Comparison of ENCODE assay signal across 22 cellular contexts in the genomic region with DNA sequence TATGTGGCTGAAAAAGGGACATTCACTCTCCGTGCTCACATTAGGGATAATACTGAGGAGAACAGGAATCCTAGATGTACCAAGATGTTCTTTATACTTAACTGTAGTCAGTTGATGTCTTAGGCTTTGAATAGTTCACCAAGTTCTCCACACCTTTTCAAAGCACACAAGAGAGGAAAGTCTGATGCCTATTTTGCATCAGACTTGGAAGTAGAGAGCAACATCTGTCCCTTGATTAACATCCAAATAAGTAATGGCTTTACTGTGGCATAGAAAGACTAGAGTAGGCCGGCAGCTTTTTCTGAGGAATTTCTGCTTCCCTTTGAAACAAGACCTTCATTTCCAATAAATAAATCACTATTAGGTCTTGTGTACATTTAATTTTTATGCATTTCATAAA. TPM values are rescaled to one million over a fixed set of nuclear protein-coding genes. Genes with fewer than 3 reads are reported as not detected.
DNase-seq lines count a peak whose midpoint lies in the region; ATAC-seq, FAIRE-seq and TF ChIP-seq lines count a peak whose summit lies in the region.
"Had no signal": no experiment of that assay in that cellular context is flagged by ENCODE, and none has a peak within 500 bp of the region (broad histone marks: within the 10 kb centered on the region; RNA-seq: fewer than 3 reads in every experiment).

No MANE protein-coding gene starts in this region.

- TF ChIP-seq CTCF in K562 (IDR thresholded peaks at IDR 0.05 in 2 of 3, conservative IDR thresholded peaks at IDR 0.05 in 1 of 3; ENCODE audit: insufficient read depth in 2 of 3, low read depth in 1 of 3, low read length in 3 of 3), result no peak
- no peak for TF ChIP-seq CTCF in mesothelial cell of epicardium (IDR thresholded peaks at IDR 0.05; ENCODE audit: unreplicated experiment)

- H3K4me1 Mint-ChIP-seq in mesothelial cell of epicardium, result no peaks in the 10 kb centered on the region
- H3K4me1 Mint-ChIP-seq in activated CD4-positive, alpha-beta T cell treated with anti-CD3 and anti-CD28 coated beads, Interleukin-2, amount 10 ng/mL, durations not matched to agents 7 days and 5 days, result no peaks in the 10 kb centered on the region

- no peak for FAIRE-seq in K562 (lab: Jason Lieb, UNC)
- FAIRE-seq: A204.1, D721Med, HTR-8/SVneo had no signal

- peaks cover 33% of the 10 kb centered on the region for H3K36me3 Mint-ChIP-seq in mesothelial cell of epicardium
- peaks cover 23% of the 10 kb centered on the region for H3K36me3 Mint-ChIP-seq in activated CD4-positive, alpha-beta T cell treated with anti-CD3 and anti-CD28 coated beads, Interleukin-2, amount 10 ng/mL, durations not matched to agents 7 days and 5 days (ENCODE audit: low read depth)

- TF ChIP-seq POLR2A in K562 (conservative IDR thresholded peaks at IDR 0.05), result no peak

- no peak for TF ChIP-seq EP300 in K562 (IDR thresholded peaks at IDR 0.05; ENCODE audit: low read length)

- no peaks in the 10 kb centered on the region for H3K79me2 ChIP-seq in K562 (ENCODE audit: control insufficient read depth, insufficient read depth, low read length)

- BruUV-seq in K562 (replicated peaks; lab: Mats Ljungman, UMichigan), result no TSS peak

- no peak overlapping the region for H3K9ac ChIP-seq in HUES48 (ENCODE audit: low read depth, low read length)
- no peak overlapping the region for H3K9ac ChIP-seq in K562 (ENCODE audit: insufficient read depth in 1 of 2, low read depth in 2 of 2, low read length in 2 of 2)
- H3K9ac ChIP-seq in iPS-18a (ENCODE audit: low read length), result no peak overlapping the region
- H3K9ac ChIP-seq: GM23248, KMS-11 had no signal

- intact Hi-C loops in K562 (cut with micrococcal nuclease), result no loop called here

- peak overlapping the region; percentile 11 for H3K27ac Mint-ChIP-seq in mesothelial cell of epicardium
- H3K27ac Mint-ChIP-seq in activated CD4-positive, alpha-beta T cell treated with anti-CD3 and anti-CD28 coated beads, Interleukin-2, amount 10 ng/mL, durations not matched to agents 7 days and 5 days, result no peak overlapping the region
- H3K27ac Mint-ChIP-seq: CD4-positive, CD25-positive, alpha-beta regulatory T cell; CD8-positive, alpha-beta memory T cell had no signal

- no peak overlapping the region for H3K4me3 Mint-ChIP-seq in mesothelial cell of epicardium
- H3K4me3 Mint-ChIP-seq in activated CD4-positive, alpha-beta T cell treated with anti-CD3 and anti-CD28 coated beads, Interleukin-2, amount 10 ng/mL, durations not matched to agents 7 days and 5 days, result no peak overlapping the region
- H3K4me3 Mint-ChIP-seq: CD4-positive, CD25-positive, alpha-beta regulatory T cell; CD8-positive, alpha-beta memory T cell; H9 had no signal

- ATAC-seq in K562, result no peak

- H3K9me3 ChIP-seq in HUES48 (ENCODE audit: control insufficient read depth, insufficient read depth, low read length) (no peaks in the 10 kb centered on the region), K562 (replicated peaks; ENCODE audit: control insufficient read depth, insufficient read depth, low read depth, low read length) (no peaks in the 10 kb centered on the region), iPS-18a (ENCODE audit: control insufficient read depth, low read depth, low read length) (no peaks in the 10 kb centered on the region)
- H3K9me3 ChIP-seq: BE2C, Caco-2 had no signal

- H3K9me1 ChIP-seq in K562 (ENCODE audit: control insufficient read depth, insufficient read depth, low read length), result no peaks in the 10 kb centered on the region

- H2AFZ ChIP-seq in K562 (ENCODE audit: low read depth, low read length), result no peak overlapping the region
- H2AFZ ChIP-seq: GM23248 had no signal

- in situ Hi-C loops in K562 (cut with MboI), result no loop called here

- H3K4me1 ChIP-seq in HUES48 (ENCODE audit: control insufficient read depth, insufficient read depth, low read length) (peaks cover 15% of the 10 kb centered on the region), K562 (replicated peaks in 1 of 2; ENCODE audit: control insufficient read depth in 2 of 2, insufficient read depth in 2 of 2, low read length in 2 of 2) (no peaks in the 10 kb centered on the region), iPS-18a (ENCODE audit: control insufficient read depth, low read depth, low read length) (peaks cover 22% of the 10 kb centered on the region)

- peak overlapping the region; percentile 13 for H3K27ac ChIP-seq in HUES48 (ENCODE audit: low read depth, low read length)
- no peak overlapping the region for H3K27ac ChIP-seq in K562 (ENCODE audit: extremely low read depth, low read depth, low read length)
- H3K27ac ChIP-seq in iPS-18a (ENCODE audit: low read length), result no peak overlapping the region
- H3K27ac ChIP-seq: GM23248, KMS-11 had no signal

- H3K36me3 ChIP-seq in HUES48 (ENCODE audit: control insufficient read depth, insufficient read depth, low read length) (no peaks in the 10 kb centered on the region), K562 (ENCODE audit: control insufficient read depth, insufficient read depth, low read length) (peaks cover 37% of the 10 kb centered on the region), iPS-18a (ENCODE audit: control insufficient read depth, low read depth, low read length) (no peaks in the 10 kb centered on the region)
- H3K36me3 ChIP-seq: BE2C had no signal

- H3K4me3 ChIP-seq in HUES48 (ENCODE audit: low read depth, low read length), result no peak overlapping the region
- H3K4me3 ChIP-seq in K562, result no peak overlapping the region
- peak overlapping the region; percentile 29 for H3K4me3 ChIP-seq in iPS-18a (ENCODE audit: low read length)
- H3K4me3 ChIP-seq: GM23248 had no signal

- CTCF ChIA-PET in K562 (lab: Yijun Ruan, JAX; ENCODE audit: low intra/inter-chr PET ratio), result no interaction called here
- CTCF ChIA-PET in activated CD4-positive, alpha-beta T cell treated with anti-CD3 and anti-CD28 coated beads, Interleukin-2, amount 10 ng/mL, durations not matched to agents 7 days and 5 days (lab: Charles Lee), result no interaction called here

- H3K27me3 Mint-ChIP-seq in mesothelial cell of epicardium (ENCODE audit: low read depth), result no peaks in the 10 kb centered on the region
- H3K27me3 Mint-ChIP-seq in activated CD4-positive, alpha-beta T cell treated with anti-CD3 and anti-CD28 coated beads, Interleukin-2, amount 10 ng/mL, durations not matched to agents 7 days and 5 days, result no peaks in the 10 kb centered on the region
- H3K27me3 Mint-ChIP-seq: CD4-positive, CD25-positive, alpha-beta regulatory T cell; CD8-positive, alpha-beta memory T cell had no signal

- POLR2A ChIA-PET in K562 (lab: Yijun Ruan, JAX), result interaction anchor here (1.4 to 1.5 kb wide), 2 partner anchors 11 kb away, joined by 5 read pairs; no protein-coding TSS in a partner anchor
- POLR2A ChIA-PET in activated CD4-positive, alpha-beta T cell treated with anti-CD3 and anti-CD28 coated beads, Interleukin-2, amount 10 ng/mL, durations not matched to agents 7 days and 5 days (lab: Charles Lee), result no interaction called here

- DNase-seq in K562 (ENCODE audit: extremely low read depth in 1 of 4, low spot score in 3 of 4) (no peak), mesothelial cell of epicardium (ENCODE audit: low spot score in 2 of 2, unreplicated experiment in 2 of 2) (no peak), COR-L47 (lab: John Stamatoyannopoulos, UW) (no peak), SIG-M5 treated with dmso at 0.1 percent for 504 hours (lab: John Stamatoyannopoulos, UW; ENCODE audit: unreplicated experiment) (no peak), NCI-H1048 (lab: John Stamatoyannopoulos, UW) (no peak)
- no peak for DNase-seq in activated CD4-positive, alpha-beta T cell treated with anti-CD3 and anti-CD28 coated beads, Interleukin-2, amount 10 ng/mL, durations not matched to agents 7 days and 5 days
- DNase-seq: ACHN; BE2C; C1 segment of cervical spinal cord; Caco-2; CD4-positive, CD25-positive, alpha-beta regulatory T cell; CD8-positive, alpha-beta memory T cell; DMS79 treated with DMSO at 0.1 percent for 48 hours; GF-D8; GM23248; H9 had no signal

- H3K9me3 Mint-ChIP-seq in mesothelial cell of epicardium, result peaks cover 6% of the 10 kb centered on the region
- H3K9me3 Mint-ChIP-seq in activated CD4-positive, alpha-beta T cell treated with anti-CD3 and anti-CD28 coated beads, Interleukin-2, amount 10 ng/mL, durations not matched to agents 7 days and 5 days, result no peaks in the 10 kb centered on the region
- H3K9me3 Mint-ChIP-seq: CD4-positive, CD25-positive, alpha-beta regulatory T cell; CD8-positive, alpha-beta memory T cell; H9 had no signal

- H4K20me1 ChIP-seq in K562 (replicated peaks; ENCODE audit: control insufficient read depth, insufficient read depth, low read length), result no peaks in the 10 kb centered on the region

- H3K27me3 ChIP-seq in HUES48 (ENCODE audit: control insufficient read depth, insufficient read depth, low read length) (no peaks in the 10 kb centered on the region), K562 (ENCODE audit: control insufficient read depth in 2 of 2, insufficient read depth in 2 of 2, low read length in 2 of 2) (no peaks in the 10 kb centered on the region), iPS-18a (ENCODE audit: control insufficient read depth, insufficient read depth, low read length) (no peaks in the 10 kb centered on the region)
- H3K27me3 ChIP-seq: BE2C had no signal

- TF ChIP-seq RAD21 in K562 (CRISPR knock-in tag; conservative IDR thresholded peaks at IDR 0.05 in 1 of 2, IDR thresholded peaks at IDR 0.05 in 1 of 2), result no peak

- 85% methylated on average over 2 of the region's 2 CpGs for WGBS in K562 (ENCODE audit: insufficient coverage, low coverage, missing lambda C conversion rate)

- H3K4me2 ChIP-seq in K562 (ENCODE audit: insufficient read depth, low read length), result no peak overlapping the region
- H3K4me2 ChIP-seq: KMS-11 had no signal

RNA-seq across cellular contexts. Expression of a gene that starts 34.0 kb away (rescaled TPM):
- 28.2 and 49.6 TPM in 2 replicates for total RNA-seq in K562 (2011; cell fraction: chromatin; rRNA removed; ENCODE audit: low replicate concordance)
- total RNA-seq in K562 (2011; cell fraction: nucleolus; rRNA removed), result 20.2 and 21.6 TPM in 2 replicates
- 40.3 and 47.6 TPM in 2 replicates for total RNA-seq in K562 (2011; cell fraction: nucleoplasm; rRNA removed)
- 9.9 and 13.3 TPM in 2 replicates for total RNA-seq in K562 (2014; rRNA removed)
- total RNA-seq in K562 (2014; rRNA removed; fragmentation: Illumina TruSeq; extraction: Trizol), result 18.2 and 24.4 TPM in 2 replicates
- 18.2 and 20.2 TPM in 2 replicates for total RNA-seq in K562 (2015; rRNA removed; fragmentation: Illumina TruSeq; extraction: Trizol)
- 12.8 and 14.4 TPM in 2 replicates for total RNA-seq in K562 (2021)
- 25.3 and 32.3 TPM in 2 replicates for polyA plus RNA-seq in K562 (2011; rRNA removed)
- polyA plus RNA-seq in K562 (2011; cell fraction: cytosol; rRNA removed), result 10.9 and 18.3 TPM in 2 replicates
- 15.3 and 23.2 TPM in 2 replicates for polyA plus RNA-seq in K562 (2011; cell fraction: nucleus; rRNA removed)
- polyA plus RNA-seq in K562 (2012), result 8.4 and 12.3 TPM in 2 replicates
- 14.1 and 15.2 TPM in 2 replicates for polyA plus RNA-seq in K562 (2014; fragmentation: Illumina TruSeq; extraction: Trizol)
- polyA plus RNA-seq in K562 (2014; fragmentation: Nextera tagmentation; extraction: Ambion mirVana), result 10 to 100 TPM; 21.0 to 24.4 TPM
- polyA plus RNA-seq in K562 (2014; rRNA removed), result 12.5 and 15.0 TPM in 2 replicates
- polyA minus RNA-seq in K562 (2011; rRNA and poly(A)+ RNA removed), result 20.1 and 24.1 TPM in 2 replicates
- polyA minus RNA-seq in K562 (2011; cell fraction: cytosol; rRNA and poly(A)+ RNA removed), result 5.9 and 11.3 TPM in 2 replicates
- polyA minus RNA-seq in K562 (2011; cell fraction: nucleus; rRNA and poly(A)+ RNA removed), result 16.3 and 24.3 TPM in 2 replicates
- total RNA-seq in mesothelial cell of epicardium, result 14.4 to 19.3 TPM (median 15.4 TPM) in 3 replicates
- total RNA-seq in activated CD4-positive, alpha-beta T cell treated with anti-CD3 and anti-CD28 coated beads, Interleukin-2, amount 10 ng/mL, durations not matched to agents 7 days and 5 days, result 10 to 100 TPM; 22.2 to 23.4 TPM

RNA-seq across cellular contexts. Expression of a gene that starts 34.1 kb away (rescaled TPM):
- total RNA-seq in K562 (2011; cell fraction: chromatin; rRNA removed; ENCODE audit: low replicate concordance), result 26.3 and 32.2 TPM in 2 replicates
- 27.1 and 33.7 TPM in 2 replicates for total RNA-seq in K562 (2011; cell fraction: nucleolus; rRNA removed)
- total RNA-seq in K562 (2011; cell fraction: nucleoplasm; rRNA removed), result 30.8 and 33.2 TPM in 2 replicates
- total RNA-seq in K562 (2014; rRNA removed) (25.8 and 30.1 TPM in 2 replicates), K562 (2014; rRNA removed; fragmentation: Illumina TruSeq; extraction: Trizol) (41.7 and 47.8 TPM in 2 replicates), K562 (2015; rRNA removed; fragmentation: Illumina TruSeq; extraction: Trizol) (50.0 and 51.3 TPM in 2 replicates), K562 (2021) (22.8 and 25.2 TPM in 2 replicates), mesothelial cell of epicardium (11.8 to 19.7 TPM (median 15.5 TPM) in 3 replicates)
- polyA plus RNA-seq in K562 (2011; rRNA removed) (21.0 and 33.2 TPM in 2 replicates), K562 (2014; fragmentation: Illumina TruSeq; extraction: Trizol) (37.4 and 41.4 TPM in 2 replicates), K562 (2014; fragmentation: Nextera tagmentation; extraction: Ambion mirVana) (10 to 100 TPM; 70.4 to 76.2 TPM), K562 (2014; rRNA removed) (46.0 and 46.5 TPM in 2 replicates)
- 22.3 and 33.0 TPM in 2 replicates for polyA plus RNA-seq in K562 (2011; cell fraction: cytosol; rRNA removed)
- polyA plus RNA-seq in K562 (2011; cell fraction: nucleus; rRNA removed), result 5.2 and 8.8 TPM in 2 replicates
- 39.0 and 39.5 TPM in 2 replicates for polyA plus RNA-seq in K562 (2012)
- 7.0 and 7.4 TPM in 2 replicates for polyA minus RNA-seq in K562 (2011; rRNA and poly(A)+ RNA removed)
- polyA minus RNA-seq in K562 (2011; cell fraction: cytosol; rRNA and poly(A)+ RNA removed), result 4.7 and 6.5 TPM in 2 replicates
- polyA minus RNA-seq in K562 (2011; cell fraction: nucleus; rRNA and poly(A)+ RNA removed), result 6.7 and 21.1 TPM in 2 replicates
- 10 to 100 TPM; 11.0 to 11.4 TPM for total RNA-seq in activated CD4-positive, alpha-beta T cell treated with anti-CD3 and anti-CD28 coated beads, Interleukin-2, amount 10 ng/mL, durations not matched to agents 7 days and 5 days

RNA-seq across cellular contexts. Expression of a gene that starts 55.1 kb away (rescaled TPM):
- 52.4 and 135 TPM in 2 replicates for total RNA-seq in K562 (2011; cell fraction: chromatin; rRNA removed; ENCODE audit: low replicate concordance)
- total RNA-seq in K562 (2011; cell fraction: nucleolus; rRNA removed), result 18.8 and 28.3 TPM in 2 replicates
- total RNA-seq in K562 (2011; cell fraction: nucleoplasm; rRNA removed), result 41.9 and 56.3 TPM in 2 replicates
- total RNA-seq in K562 (2014; rRNA removed), result 29.0 and 33.0 TPM in 2 replicates
- total RNA-seq in K562 (2014; rRNA removed; fragmentation: Illumina TruSeq; extraction: Trizol), result 54.9 and 76.1 TPM in 2 replicates
- total RNA-seq in K562 (2015; rRNA removed; fragmentation: Illumina TruSeq; extraction: Trizol), result 32.7 and 35.4 TPM in 2 replicates
- total RNA-seq in K562 (2021), result 41.9 and 48.7 TPM in 2 replicates
- polyA plus RNA-seq in K562 (2011; rRNA removed), result 43.8 and 44.3 TPM in 2 replicates
- polyA plus RNA-seq in K562 (2011; cell fraction: cytosol; rRNA removed), result 6.3 and 13.6 TPM in 2 replicates
- 10.0 and 19.9 TPM in 2 replicates for polyA plus RNA-seq in K562 (2011; cell fraction: nucleus; rRNA removed)
- polyA plus RNA-seq in K562 (2012), result 20.6 and 150 TPM in 2 replicates
- 44.5 and 47.3 TPM in 2 replicates for polyA plus RNA-seq in K562 (2014; fragmentation: Illumina TruSeq; extraction: Trizol)
- polyA plus RNA-seq in K562 (2014; fragmentation: Nextera tagmentation; extraction: Ambion mirVana), result 10 to 100 TPM; 37.1 to 41.1 TPM
- 24.5 and 33.0 TPM in 2 replicates for polyA plus RNA-seq in K562 (2014; rRNA removed)
- 54.8 and 94.0 TPM in 2 replicates for polyA minus RNA-seq in K562 (2011; rRNA and poly(A)+ RNA removed)
- polyA minus RNA-seq in K562 (2011; cell fraction: cytosol; rRNA and poly(A)+ RNA removed), result 22.1 and 27.6 TPM in 2 replicates
- 9.7 and 20.3 TPM in 2 replicates for polyA minus RNA-seq in K562 (2011; cell fraction: nucleus; rRNA and poly(A)+ RNA removed)
- total RNA-seq in mesothelial cell of epicardium, result 18.4 to 21.3 TPM (median 19.2 TPM) in 3 replicates
- 10 to 100 TPM; 13.0 to 13.1 TPM for total RNA-seq in activated CD4-positive, alpha-beta T cell treated with anti-CD3 and anti-CD28 coated beads, Interleukin-2, amount 10 ng/mL, durations not matched to agents 7 days and 5 days

RNA-seq across cellular contexts. Expression of a gene that starts 55.3 kb away (rescaled TPM):
- total RNA-seq in K562 (2011; cell fraction: chromatin; rRNA removed; ENCODE audit: low replicate concordance), result 0.69 TPM in 1 of 2 replicates, not detected in the other
- total RNA-seq in K562 (2011; cell fraction: nucleolus; rRNA removed), result 1.1 TPM in 1 of 2 replicates, not detected in the other
- total RNA-seq in K562 (2011; cell fraction: nucleoplasm; rRNA removed), result 0.66 and 1.3 TPM in 2 replicates
- total RNA-seq in K562 (2014; rRNA removed) (2.3 and 2.9 TPM in 2 replicates), K562 (2014; rRNA removed; fragmentation: Illumina TruSeq; extraction: Trizol) (2.9 and 3.3 TPM in 2 replicates), K562 (2015; rRNA removed; fragmentation: Illumina TruSeq; extraction: Trizol) (1.8 and 2.9 TPM in 2 replicates), K562 (2021) (2.0 and 3.1 TPM in 2 replicates), mesothelial cell of epicardium (1.4 to 2.2 TPM (median 1.6 TPM) in 3 replicates)
- polyA plus RNA-seq in K562 (2011; rRNA removed) (3.1 and 4.2 TPM in 2 replicates), K562 (2014; fragmentation: Illumina TruSeq; extraction: Trizol) (4.1 and 4.8 TPM in 2 replicates), K562 (2014; fragmentation: Nextera tagmentation; extraction: Ambion mirVana) (1 to 10 TPM; 4.0 to 4.2 TPM), K562 (2014; rRNA removed) (3.8 and 4.4 TPM in 2 replicates)
- 1.1 and 2.3 TPM in 2 replicates for polyA plus RNA-seq in K562 (2011; cell fraction: cytosol; rRNA removed)
- polyA plus RNA-seq in K562 (2011; cell fraction: nucleus; rRNA removed), result 0.43 and 0.70 TPM in 2 replicates
- 2.5 and 13.9 TPM in 2 replicates for polyA plus RNA-seq in K562 (2012)
- polyA minus RNA-seq in K562 (2011; rRNA and poly(A)+ RNA removed), result 0.42 and 0.45 TPM in 2 replicates
- 2.0 TPM in 1 of 2 replicates, not detected in the other for polyA minus RNA-seq in K562 (2011; cell fraction: cytosol; rRNA and poly(A)+ RNA removed)
- polyA minus RNA-seq in K562 (2011; cell fraction: nucleus; rRNA and poly(A)+ RNA removed), result 0.67 TPM in 1 of 2 replicates, not detected in the other
- under 1 TPM in 1 of 2 experiments, not detected in 1; 0.60 TPM for total RNA-seq in activated CD4-positive, alpha-beta T cell treated with anti-CD3 and anti-CD28 coated beads, Interleukin-2, amount 10 ng/mL, durations not matched to agents 7 days and 5 days
- total RNA-seq: CD4-positive, CD25-positive, alpha-beta regulatory T cell had no signal
- polyA plus RNA-seq: CD8-positive, alpha-beta memory T cell had no signal
